19 cellular contexts compared by ENCODE assay signal in genomic region chr9:107948086-107948485, GRCh38.
"Had no signal": no experiment of that assay in that cellular context is flagged by ENCODE, and none has a peak within 500 bp of the region (broad histone marks: within the 10 kb centered on the region; RNA-seq: fewer than 3 reads in every experiment).

No MANE protein-coding gene starts in this region.

- H3K27me3 ChIP-seq: brain microvascular endothelial cell, colonic mucosa, gastroesophageal sphincter, upper lobe of left lung had no signal

- ATAC-seq: activated CD8-positive, alpha-beta T cell treated with anti-CD3 and anti-CD28 coated beads for 36 hours; activated T-cell treated with anti-CD3 and anti-CD28 coated beads, Interleukin-2, amount 50 U/mL, for 4 hours; gastroesophageal sphincter; left cardiac atrium; sciatic nerve; stimulated activated naive B cell treated with anti-CD40 and anti-IgM and Interleukin-4, amounts not matched to agents 10 μg/mL and 1 μg/mL and 100 μg/mL, for 72 hours had no signal

- DNase-seq: activated CD4-positive, alpha-beta T cell treated with anti-CD3 and anti-CD28 coated beads for 48 hours; activated CD4-positive, CD25-positive, alpha-beta regulatory T cell; activated CD8-positive, alpha-beta T cell treated with anti-CD3 and anti-CD28 coated beads for 36 hours; activated naive CD4-positive, alpha-beta T cell treated with anti-CD3 and anti-CD28 coated beads for 36 hours; activated T-cell treated with anti-CD3 and anti-CD28 coated beads, Interleukin-2, amount 50 U/mL, for 4 hours; brain microvascular endothelial cell; colonic mucosa; endodermal cell; left cardiac atrium; stimulated activated naive B cell treated with anti-CD40 and anti-IgM and Interleukin-4, amounts not matched to agents 10 μg/mL and 1 μg/mL and 100 μg/mL, for 72 hours; T-helper 9 cell; upper lobe of left lung had no signal

- H3K79me2 ChIP-seq: parathyroid adenoma had no signal

- H2AFZ ChIP-seq: parathyroid adenoma had no signal

- H3K9ac ChIP-seq: parathyroid adenoma had no signal

- H3K36me3 ChIP-seq: brain microvascular endothelial cell, colonic mucosa, gastroesophageal sphincter, thoracic aorta, upper lobe of left lung had no signal

- H3K9me3 ChIP-seq: colonic mucosa, upper lobe of left lung had no signal

- H3K27me3 Mint-ChIP-seq: activated CD8-positive, alpha-beta T cell treated with anti-CD3 and anti-CD28 coated beads for 36 hours; central memory CD8-positive, alpha-beta T cell had no signal

- H3K4me1 Mint-ChIP-seq: central memory CD8-positive, alpha-beta T cell; nephron; stimulated activated naive B cell treated with anti-CD40 and anti-IgM and Interleukin-4, amounts not matched to agents 10 μg/mL and 1 μg/mL and 100 μg/mL, for 72 hours had no signal

- H3K27ac Mint-ChIP-seq: activated CD8-positive, alpha-beta T cell treated with anti-CD3 and anti-CD28 coated beads for 36 hours; activated naive CD4-positive, alpha-beta T cell treated with anti-CD3 and anti-CD28 coated beads for 36 hours; endodermal cell; nephron; stimulated activated naive B cell treated with anti-CD40 and anti-IgM and Interleukin-4, amounts not matched to agents 10 μg/mL and 1 μg/mL and 100 μg/mL, for 72 hours had no signal

- H3K4me1 ChIP-seq: colonic mucosa, gastroesophageal sphincter, parathyroid adenoma, upper lobe of left lung had no signal

- H3K4me3 Mint-ChIP-seq: activated CD8-positive, alpha-beta T cell treated with anti-CD3 and anti-CD28 coated beads for 36 hours; activated naive CD4-positive, alpha-beta T cell treated with anti-CD3 and anti-CD28 coated beads for 36 hours; activated T-cell treated with anti-CD3 and anti-CD28 coated beads, Interleukin-2, amount 50 U/mL, for 4 hours; central memory CD8-positive, alpha-beta T cell; endodermal cell; nephron; stimulated activated naive B cell treated with anti-CD40 and anti-IgM and Interleukin-4, amounts not matched to agents 10 μg/mL and 1 μg/mL and 100 μg/mL, for 72 hours had no signal

- H3K27ac ChIP-seq: brain microvascular endothelial cell, colonic mucosa, epithelial cell of prostate, gastroesophageal sphincter, parathyroid adenoma, thoracic aorta, upper lobe of left lung had no signal

- H3K4me3 ChIP-seq: colonic mucosa, gastroesophageal sphincter, thoracic aorta, upper lobe of left lung had no signal
